23 cellular contexts compared by ENCODE assay signal in the genomic region with DNA sequence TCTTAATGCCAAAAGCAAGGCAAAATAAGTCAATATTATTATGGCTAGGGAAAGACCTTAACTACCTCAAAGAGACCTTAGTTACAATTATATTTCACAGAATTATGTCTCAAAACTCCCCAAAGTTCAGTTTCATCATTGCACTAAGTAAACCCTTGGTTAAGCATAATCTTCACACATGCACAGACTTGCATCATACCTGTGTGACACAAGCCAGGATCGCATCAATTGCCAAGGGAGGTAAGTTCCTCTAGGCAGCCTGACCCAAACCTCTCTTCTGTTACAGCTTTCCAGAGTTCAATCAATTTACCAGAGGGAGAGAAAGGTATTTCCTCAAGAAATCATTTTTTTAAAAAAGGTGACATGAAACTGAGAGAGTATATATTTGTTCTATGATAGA. TPM values are rescaled to one million over a fixed set of nuclear protein-coding genes. Genes with fewer than 3 reads are reported as not detected.
"Had no signal": no experiment of that assay in that cellular context is flagged by ENCODE, and none has a peak within 500 bp of the region (broad histone marks: within the 10 kb centered on the region; RNA-seq: fewer than 3 reads in every experiment).

No MANE protein-coding gene starts in this region.

- H3K27me3 Mint-ChIP-seq: stimulated activated memory B cell treated with anti-CD40 and anti-IgM and Interleukin-4, amounts not matched to agents 10 μg/mL and 1 μg/mL and 100 μg/mL, for 72 hours had no signal

- H3K36me3 Mint-ChIP-seq: naive thymus-derived CD4-positive, alpha-beta T cell; stimulated activated memory B cell treated with anti-CD40 and anti-IgM and Interleukin-4, amounts not matched to agents 10 μg/mL and 1 μg/mL and 100 μg/mL, for 72 hours had no signal

- H3K4me1 ChIP-seq: colonic mucosa, gastrocnemius medialis, heart right ventricle, left lung, parathyroid adenoma, prostate gland, spleen, tibial artery, upper lobe of left lung, uterus had no signal

- H3K4me3 ChIP-seq: colonic mucosa, gastrocnemius medialis, heart right ventricle, left lung, lung, prostate gland, spleen, tibial artery, upper lobe of left lung, uterus had no signal

- ATAC-seq: gastrocnemius medialis; heart right ventricle; left lung; naive thymus-derived CD4-positive, alpha-beta T cell; sciatic nerve; stimulated activated memory B cell treated with anti-CD40 and anti-IgM and Interleukin-4, amounts not matched to agents 10 μg/mL and 1 μg/mL and 100 μg/mL, for 72 hours had no signal

- H3K4me3 Mint-ChIP-seq: naive thymus-derived CD4-positive, alpha-beta T cell; nephron progenitor cell; stimulated activated memory B cell treated with anti-CD40 and anti-IgM and Interleukin-4, amounts not matched to agents 10 μg/mL and 1 μg/mL and 100 μg/mL, for 72 hours; stimulated activated naive CD8-positive, alpha-beta T cell treated with anti-CD3 and anti-CD28 coated beads, Interleukin-15, Interleukin-2, amounts not matched to agents 100 ng/mL and 50 ng/mL, for 24 hours had no signal

- H3K9me3 ChIP-seq: colonic mucosa, gastrocnemius medialis, heart right ventricle, left lung, prostate gland, spleen, tibial artery, upper lobe of left lung, uterus had no signal

- H3K27ac ChIP-seq: colonic mucosa, gastrocnemius medialis, heart right ventricle, left lung, parathyroid adenoma, prostate gland, spleen, tibial artery, upper lobe of left lung, uterus had no signal

- H3K36me3 ChIP-seq: colonic mucosa, gastrocnemius medialis, heart right ventricle, left lung, prostate gland, spleen, tibial artery, upper lobe of left lung, uterus had no signal

- H3K27ac Mint-ChIP-seq: naive thymus-derived CD4-positive, alpha-beta T cell; nephron progenitor cell; stimulated activated memory B cell treated with anti-CD40 and anti-IgM and Interleukin-4, amounts not matched to agents 10 μg/mL and 1 μg/mL and 100 μg/mL, for 72 hours; stimulated activated naive CD8-positive, alpha-beta T cell treated with anti-CD3 and anti-CD28 coated beads, Interleukin-15, Interleukin-2, amounts not matched to agents 100 ng/mL and 50 ng/mL, for 24 hours had no signal

- H3K9me3 Mint-ChIP-seq: nephron progenitor cell; stimulated activated memory B cell treated with anti-CD40 and anti-IgM and Interleukin-4, amounts not matched to agents 10 μg/mL and 1 μg/mL and 100 μg/mL, for 72 hours; stimulated activated naive CD8-positive, alpha-beta T cell treated with anti-CD3 and anti-CD28 coated beads, Interleukin-15, Interleukin-2, amounts not matched to agents 100 ng/mL and 50 ng/mL, for 24 hours had no signal

- DNase-seq: colonic mucosa; dermis blood vessel endothelial cell; gastrocnemius medialis; heart right ventricle; hypothalamus; left lung; mesendoderm; naive thymus-derived CD4-positive, alpha-beta T cell; nephron progenitor cell; spleen; stimulated activated CD4-positive, alpha-beta T cell treated with anti-CD3 and anti-CD28 coated beads, Interleukin-15, amount 100 ng/mL, for 24 hours; stimulated activated CD4-positive, alpha-beta T cell treated with anti-CD3 and anti-CD28 coated beads, Interleukin-1b, Interleukin-23, amount 100 ng/mL, for 48 hours; stimulated activated CD4-positive, alpha-beta T cell treated with anti-CD3 and anti-CD28 coated beads, Interleukin-4, amount 100 ng/mL, for 24 hours; tibial artery; upper lobe of left lung; uterus had no signal

- H3K4me1 Mint-ChIP-seq: nephron progenitor cell; stimulated activated memory B cell treated with anti-CD40 and anti-IgM and Interleukin-4, amounts not matched to agents 10 μg/mL and 1 μg/mL and 100 μg/mL, for 72 hours had no signal

- H3K27me3 ChIP-seq: colonic mucosa, gastrocnemius medialis, heart right ventricle, left lung, spleen, tibial artery, upper lobe of left lung, uterus had no signal

RNA-seq across cellular contexts. Expression of gene PRSS35, which starts 31.9 kb away (rescaled TPM):
- total RNA-seq: dermis blood vessel endothelial cell; naive thymus-derived CD4-positive, alpha-beta T cell; omental fat pad had no signal
